ENCODE assay signal across 8 cellular contexts in genomic region chr3:49671291-49672288, GRCh38. TPM values are rescaled to one million over a fixed set of nuclear protein-coding genes. Genes with fewer than 3 reads are reported as not detected.
A peak's percentile ranks its signal among the peaks of the same experiment; 100 is the strongest.
DNase-seq lines count a peak whose midpoint lies in the region; ATAC-seq and TF ChIP-seq lines count a peak whose summit lies in the region.

No MANE protein-coding gene starts in this region.

- TF ChIP-seq EP300 in ovary (IDR thresholded peaks at IDR 0.05) = no peak

- DNase-seq in CD14-positive monocyte (ENCODE audit: low spot score) (no peak), activated T-cell treated with anti-CD3 and anti-CD28 coated beads for 4 hours (peak; percentile 61), fibroblast of pulmonary artery (ENCODE audit: low read depth) (peak; percentile 72), ovary (peak in 4 of 5 donors; percentile 48 to 68 (median 54)), vagina (ENCODE audit: extremely low spot score in 2 of 2) (no peak)

- H3K27me3 ChIP-seq in KMS-11 (ENCODE audit: insufficient read depth, low read depth) = no peaks in the 10 kb centered on the region
- H3K27me3 ChIP-seq in ovary = no peaks in the 10 kb centered on the region
- H3K27me3 ChIP-seq in vagina = no peaks in the 10 kb centered on the region

- no peak for TF ChIP-seq POLR2A in ovary (IDR thresholded peaks at IDR 0.05)
- TF ChIP-seq POLR2A in vagina (IDR thresholded peaks at IDR 0.05) = no peak

- H3K79me2 ChIP-seq in KMS-11 (ENCODE audit: insufficient read depth, low read depth) = no peaks in the 10 kb centered on the region

- H3K4me3 Mint-ChIP-seq in CD14-positive monocyte = peak overlapping the region in 1 of 2 donors; percentile 39

- intact Hi-C loops in CD14-positive monocyte (cut with micrococcal nuclease) = loop anchor here (5.0 to 10.0 kb wide), 3 partner anchors 53 to 199 kb away; partner anchors contain the start of genes GMPPB (in 2 of the 2) and DAG1 (in 1 of the 2)
- intact Hi-C loops in ovary (cut with DNase I) = loop anchor here in 2 of 4 donors (5.0 kb wide), 2 partner anchors 129 to 134 kb away; no protein-coding TSS in a partner anchor
- intact Hi-C loops in vagina (cut with DNase I) = loop anchor here (5.0 kb wide), 2 partner anchors 129 to 394 kb away; partner anchors contain the start of gene C3orf62

- no peak overlapping the region for H3K4me3 ChIP-seq in KMS-11 (IDR thresholded peaks at IDR 0.05; ENCODE audit: insufficient read depth, low read depth, low read length)
- H3K4me3 ChIP-seq in fibroblast of pulmonary artery (replicated peaks; ENCODE audit: low read depth, low read length) = no peak overlapping the region
- no peak overlapping the region for H3K4me3 ChIP-seq in ovary
- no peak overlapping the region for H3K4me3 ChIP-seq in vagina

- H3K27ac ChIP-seq in KMS-11 (no peak overlapping the region), ovary (no peak overlapping the region), vagina (no peak overlapping the region)

- H3K9ac ChIP-seq in KMS-11 = no peak overlapping the region

- H3K4me1 Mint-ChIP-seq in CD14-positive monocyte = peaks cover 26% of the 10 kb centered on the region

- peaks cover 5% of the 10 kb centered on the region for H3K4me1 ChIP-seq in KMS-11 (ENCODE audit: low read depth, poor library complexity, severe bottlenecking)
- peaks cover 10% of the 10 kb centered on the region for H3K4me1 ChIP-seq in ovary (ENCODE audit: insufficient read depth)
- H3K4me1 ChIP-seq in vagina = peaks cover 24% of the 10 kb centered on the region

- H3K27ac Mint-ChIP-seq in CD14-positive monocyte = peak overlapping the region in 2 of 7 donors; percentile 41 to 51

- H3K9me3 Mint-ChIP-seq in CD14-positive monocyte = peaks cover 0 to 10% (median 3%) of the 10 kb centered on the region in 7 donors

- no peak overlapping the region for H2AFZ ChIP-seq in KMS-11 (ENCODE audit: low read depth)

- H3K27me3 Mint-ChIP-seq in CD14-positive monocyte (ENCODE audit: low read depth in 3 of 3) = peaks cover 9 to 11% (median 10%) of the 10 kb centered on the region in 3 donors

- H3K4me2 ChIP-seq in KMS-11 = no peak overlapping the region

- H3K9me3 ChIP-seq in ovary = no peaks in the 10 kb centered on the region
- H3K9me3 ChIP-seq in vagina = no peaks in the 10 kb centered on the region

- ATAC-seq in HG03175 (IDR thresholded peaks at IDR 0.05; ENCODE audit: unreplicated experiment) (no peak), HG03108 (IDR thresholded peaks at IDR 0.05; ENCODE audit: unreplicated experiment) (no peak)

- WGBS in ovary, 3 donors = 35 to 43% (median 41%) methylated on average over 11 of the region's 11 CpGs

- H3K36me3 ChIP-seq in KMS-11 (ENCODE audit: insufficient read depth) = no peaks in the 10 kb centered on the region
- no peaks in the 10 kb centered on the region for H3K36me3 ChIP-seq in ovary
- H3K36me3 ChIP-seq in vagina = peaks cover 0 to 11% of the 10 kb centered on the region in 2 donors

- no peaks in the 10 kb centered on the region for H4K20me1 ChIP-seq in KMS-11 (ENCODE audit: insufficient read depth)

- H3K36me3 Mint-ChIP-seq in CD14-positive monocyte = peaks cover 10 to 13% of the 10 kb centered on the region in 2 donors

- TF ChIP-seq CTCF in CD14-positive monocyte (IDR thresholded peaks at IDR 0.05) (peak; percentile 82), KMS-11 (conservative IDR thresholded peaks at IDR 0.05; ENCODE audit: low read depth, low read length) (peak; percentile 73), fibroblast of pulmonary artery (IDR thresholded peaks at IDR 0.05; ENCODE audit: low read length, missing control alignments) (peak; percentile 91), ovary (IDR thresholded peaks at IDR 0.05) (peak in 2 of 3 donors; percentile 35 to 62), vagina (IDR thresholded peaks at IDR 0.05) (peak in 2 of 3 experiments; percentile 70 to 80)

RNA-seq across cellular contexts. Expression of gene APEH, which starts 2.6 kb away (rescaled TPM):
- polyA plus RNA-seq in CD14-positive monocyte (100 to 1,000 TPM in 1 of 2 donors, 10 to 100 TPM in 1; 92.6 to 105 TPM), ovary (10 to 100 TPM; 41.6 to 42.8 TPM)
- total RNA-seq in ovary (10 to 100 TPM; 33.7 to 90.9 (median 65.1) TPM), vagina (53.3 TPM)

RNA-seq across cellular contexts. Expression of gene MST1, which starts 17.7 kb away (rescaled TPM):
- under 1 TPM in 1 of 2 donors, not detected in 1; 0.28 TPM for polyA plus RNA-seq in CD14-positive monocyte
- 10 to 100 TPM in 6 of 7 donors, 1 to 10 TPM in 1; 5.2 to 91.0 (median 17.3) TPM for total RNA-seq in ovary
- 10 to 100 TPM in 1 of 2 donors, 1 to 10 TPM in 1; 3.5 to 31.3 TPM for polyA plus RNA-seq in ovary
- total RNA-seq in vagina = 10.8 TPM

RNA-seq across cellular contexts. Expression of gene RNF123, which starts 17.8 kb away (rescaled TPM):
- polyA plus RNA-seq in CD14-positive monocyte (10 to 100 TPM; 11.1 to 15.7 TPM), ovary (10 to 100 TPM; 16.3 to 26.2 TPM)
- total RNA-seq in ovary (10 to 100 TPM; 15.9 to 37.6 (median 24.0) TPM), vagina (25.8 TPM)

RNA-seq across cellular contexts. Expression of gene AMIGO3, which starts 47.9 kb away (rescaled TPM):
- polyA plus RNA-seq in CD14-positive monocyte = not detected
- 1 to 10 TPM in 1 of 7 donors, under 1 TPM in 3, not detected in 3; 0.22 to 2.0 (median 0.31) TPM for total RNA-seq in ovary
- polyA plus RNA-seq in ovary = under 1 TPM in 1 of 2 donors, not detected in 1; 0.77 TPM
- not detected for total RNA-seq in vagina

RNA-seq across cellular contexts. Expression of gene GMPPB, which starts 52.2 kb away (rescaled TPM):
- polyA plus RNA-seq in CD14-positive monocyte (10 to 100 TPM; 14.7 to 17.6 TPM), ovary (1 to 10 TPM; 4.7 to 9.4 TPM)
- total RNA-seq in ovary (10 to 100 TPM; 14.5 to 38.5 (median 29.2) TPM), vagina (19.9 TPM)

Comparison
In these comparisons a context has a peak if more than half of its experiments do, and no peak if none do; other contexts are left out.
1. DNase-seq: peak in activated T-cell treated with anti-CD3 and anti-CD28 coated beads for 4 hours (single experiment), fibroblast of pulmonary artery (single experiment) and ovary (4 of 5); none in CD14-positive monocyte (single experiment) and vagina (0 of 2).
2. Peak in every context shown above with its lines, with median percentiles within 50 percentile points of each other: CTCF ChIP-seq.